In genomic region chr2:158204741-158205165, GRCh38 we compare ENCODE assay signal across 19 cellular contexts.
DNase-seq lines count a peak whose midpoint lies in the region; ATAC-seq and TF ChIP-seq lines count a peak whose summit lies in the region.
"Had no signal": no experiment of that assay in that cellular context is flagged by ENCODE, and none has a peak within 500 bp of the region (broad histone marks: within the 10 kb centered on the region; RNA-seq: fewer than 3 reads in every experiment).

No MANE protein-coding gene starts in this region.

- H3K4me1 ChIP-seq in CD8-positive, alpha-beta memory T cell (ENCODE audit: insufficient read depth, low read length): no peaks in the 10 kb centered on the region
- H3K4me1 ChIP-seq: BLaER1 treated with 17β-estradiol and CSF1 and Interleukin-3, amounts not matched to agents 10 nM and 100 nM; right atrium auricular region; uterus had no signal

- H3K9me3 Mint-ChIP-seq in CD8-positive, alpha-beta memory T cell: peaks cover 0 to 2% (median 0%) of the 10 kb centered on the region in 5 donors
- H3K9me3 Mint-ChIP-seq: nephron had no signal

- POLR2A ChIA-PET in CD8-positive, alpha-beta memory T cell (lab: Charles Lee): no interaction called here

- peaks cover 1 to 4% of the 10 kb centered on the region in 2 donors for H3K27me3 Mint-ChIP-seq in CD8-positive, alpha-beta memory T cell

- in situ Hi-C loops in brain microvascular endothelial cell (cut with HindIII; ENCODE audit: low pct_ligation_motif_present, low sequenced_read_pairs): no loop called here

- H3K4me3 ChIP-seq in brain microvascular endothelial cell (ENCODE audit: low read depth, low read length): no peak overlapping the region
- H3K4me3 ChIP-seq in CD8-positive, alpha-beta memory T cell (ENCODE audit: low read length): no peak overlapping the region
- H3K4me3 ChIP-seq in coronary artery: no peak overlapping the region
- H3K4me3 ChIP-seq: BLaER1 treated with 17β-estradiol and CSF1 and Interleukin-3, amounts not matched to agents 10 nM and 100 nM; left ventricle myocardium inferior; right atrium auricular region; uterus had no signal

- H3K27ac ChIP-seq in brain microvascular endothelial cell (no peak overlapping the region), coronary artery (no peak overlapping the region)
- no peak overlapping the region for H3K27ac ChIP-seq in CD8-positive, alpha-beta memory T cell (ENCODE audit: low read depth, low read length)
- H3K27ac ChIP-seq: BLaER1 treated with 17β-estradiol and CSF1 and Interleukin-3, amounts not matched to agents 10 nM and 100 nM; left ventricle myocardium inferior; right atrium auricular region; uterus; VCaP had no signal

- ATAC-seq in GM18858 (IDR thresholded peaks at IDR 0.05; ENCODE audit: unreplicated experiment) (peak; percentile 63), HG03159 (IDR thresholded peaks at IDR 0.05; ENCODE audit: unreplicated experiment) (peak; percentile 51)

- H3K9me3 ChIP-seq in CD8-positive, alpha-beta memory T cell (ENCODE audit: low read length): no peaks in the 10 kb centered on the region
- H3K9me3 ChIP-seq: BLaER1 treated with 17β-estradiol and CSF1 and Interleukin-3, amounts not matched to agents 10 nM and 100 nM; left ventricle myocardium inferior; right atrium auricular region; uterus had no signal

- CTCF ChIA-PET in CD8-positive, alpha-beta memory T cell (lab: Charles Lee): interaction anchor here (1.6 kb wide), 1 partner anchor 15 kb away, joined by 3 read pairs; no protein-coding TSS in a partner anchor

- H3K27ac Mint-ChIP-seq in CD8-positive, alpha-beta memory T cell: no peak overlapping the region
- H3K27ac Mint-ChIP-seq: activated naive CD8-positive, alpha-beta T cell; nephron had no signal

- TF ChIP-seq CTCF in brain microvascular endothelial cell (IDR thresholded peaks at IDR 0.05; ENCODE audit: low read depth, low read length, missing control alignments) (no peak), coronary artery (IDR thresholded peaks at IDR 0.05) (no peak)

- H3K27me3 ChIP-seq in brain microvascular endothelial cell (replicated peaks): no peaks in the 10 kb centered on the region
- no peaks in the 10 kb centered on the region for H3K27me3 ChIP-seq in CD8-positive, alpha-beta memory T cell (ENCODE audit: insufficient read depth, low read length, poor library complexity, severe bottlenecking)
- H3K27me3 ChIP-seq: BLaER1 treated with 17β-estradiol and CSF1 and Interleukin-3, amounts not matched to agents 10 nM and 100 nM; right atrium auricular region; uterus had no signal

- H3K36me3 ChIP-seq in brain microvascular endothelial cell (replicated peaks): no peaks in the 10 kb centered on the region
- no peaks in the 10 kb centered on the region for H3K36me3 ChIP-seq in CD8-positive, alpha-beta memory T cell (ENCODE audit: insufficient read depth, low read length)
- H3K36me3 ChIP-seq: BLaER1 treated with 17β-estradiol and CSF1 and Interleukin-3, amounts not matched to agents 10 nM and 100 nM; left ventricle myocardium inferior; right atrium auricular region; uterus had no signal

- no peak overlapping the region for H3K4me3 Mint-ChIP-seq in CD8-positive, alpha-beta memory T cell
- H3K4me3 Mint-ChIP-seq: activated naive CD8-positive, alpha-beta T cell; nephron had no signal

- DNase-seq in brain microvascular endothelial cell: peak; percentile 77
- DNase-seq in renal cortical epithelial cell (ENCODE audit: low read depth): peak; percentile 72
- DNase-seq in CD8-positive, alpha-beta memory T cell: no peak
- DNase-seq in NK-92 (lab: John Stamatoyannopoulos, UW; ENCODE audit: unreplicated experiment): no peak
- no peak for DNase-seq in DMS 273 (lab: John Stamatoyannopoulos, UW; ENCODE audit: unreplicated experiment)
- DNase-seq in coronary artery (ENCODE audit: low spot score): no peak
- DNase-seq: left ventricle myocardium inferior; NCI-H1048; stimulated activated CD4-positive, alpha-beta T cell treated with anti-CD3 and anti-CD28 coated beads, Interleukin-4, amount 100 ng/mL, for 4 hours; stimulated activated naive CD4-positive, alpha-beta T cell; SW 1271; uterus had no signal

- no peaks in the 10 kb centered on the region for H3K4me1 Mint-ChIP-seq in CD8-positive, alpha-beta memory T cell

- no peaks in the 10 kb centered on the region for H3K36me3 Mint-ChIP-seq in CD8-positive, alpha-beta memory T cell
- H3K36me3 Mint-ChIP-seq: activated naive CD8-positive, alpha-beta T cell had no signal

Comparison
In these comparisons a context has a peak if more than half of its experiments do, and no peak if none do; other contexts are left out.
1. DNase-seq: peak in brain microvascular endothelial cell (single experiment) and renal cortical epithelial cell (single experiment); none in CD8-positive, alpha-beta memory T cell (0 of 5), NK-92 (single experiment), DMS 273 (single experiment) and coronary artery (single experiment).